ENCODE assay signal across 8 cellular contexts in the genomic region with DNA sequence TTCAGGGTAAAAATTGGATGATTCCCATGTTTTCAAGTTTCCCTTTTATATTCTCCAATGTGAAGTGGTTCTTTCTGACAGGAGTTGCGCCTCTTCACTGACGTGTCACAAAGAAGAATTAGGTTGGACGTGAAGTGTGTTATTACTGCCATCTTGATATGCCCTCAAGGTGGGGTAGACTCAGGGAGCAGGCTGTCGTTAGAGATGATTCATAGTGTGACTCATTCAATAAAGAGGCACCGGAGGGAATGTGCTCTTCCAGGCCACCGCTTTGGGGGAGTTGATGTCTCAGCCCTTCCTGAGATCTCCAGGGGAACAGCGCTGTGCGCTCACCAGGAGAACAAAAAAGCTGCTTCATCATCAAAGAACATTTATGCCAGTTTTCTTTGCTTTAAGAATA. TPM values are rescaled to one million over a fixed set of nuclear protein-coding genes. Genes with fewer than 3 reads are reported as not detected.
DNase-seq lines count a peak whose midpoint lies in the region; ATAC-seq, FAIRE-seq and TF ChIP-seq lines count a peak whose summit lies in the region.

No MANE protein-coding gene starts in this region.

- H3K9ac ChIP-seq in mesendoderm (ENCODE audit: low read length): no peak overlapping the region

- no peak overlapping the region for H3K18ac ChIP-seq in mesendoderm (ENCODE audit: low read length)

- no peak overlapping the region for H3K27ac ChIP-seq in mesendoderm (ENCODE audit: low read depth, low read length)

- H3K9me3 Mint-ChIP-seq in activated naive CD8-positive, alpha-beta T cell treated with anti-CD3 and anti-CD28 coated beads, Interleukin-2, amount 10 ng/mL, durations not matched to agents 7 days and 5 days: no peaks in the 10 kb centered on the region

- no peaks in the 10 kb centered on the region for H3K27me3 ChIP-seq in mesendoderm (ENCODE audit: insufficient read depth, low read length, poor library complexity)

- peak overlapping the region; percentile 13 for H3K27ac Mint-ChIP-seq in activated naive CD8-positive, alpha-beta T cell treated with anti-CD3 and anti-CD28 coated beads, Interleukin-2, amount 10 ng/mL, durations not matched to agents 7 days and 5 days

- FAIRE-seq in D721Med (lab: Jason Lieb, UNC): no peak

- H3K79me1 ChIP-seq in mesendoderm (ENCODE audit: low read length): no peaks in the 10 kb centered on the region

- POLR2A ChIA-PET in activated naive CD8-positive, alpha-beta T cell treated with anti-CD3 and anti-CD28 coated beads, Interleukin-2, amount 10 ng/mL, durations not matched to agents 7 days and 5 days (lab: Charles Lee): interaction anchor here (0.9 kb wide), 1 partner anchor 20 kb away, joined by 3 read pairs; no protein-coding TSS in a partner anchor

- no peak overlapping the region for H3K4me3 ChIP-seq in mesendoderm (ENCODE audit: low read length)

- peak; percentile 66 for DNase-seq in activated CD8-positive, alpha-beta memory T cell treated with anti-CD3 and anti-CD28 coated beads for 24 hours
- DNase-seq in activated CD8-positive, alpha-beta memory T cell treated with anti-CD3 and anti-CD28 coated beads, Interleukin-2, amount 50 U/mL, for 48 hours: no peak
- DNase-seq in NCI-H510A treated with DMSO at 0.1 percent for 48 hours (lab: John Stamatoyannopoulos, UW) (peak; percentile 19), mesendoderm (peak; percentile 75), posterior vena cava (ENCODE audit: low spot score) (no peak), D721Med (ENCODE audit: insufficient read length, low spot score) (no peak)
- DNase-seq in activated naive CD8-positive, alpha-beta T cell treated with anti-CD3 and anti-CD28 coated beads, Interleukin-2, amount 10 ng/mL, durations not matched to agents 7 days and 5 days: no peak

- no CpG with 5 or more reads among the region's 8 CpGs for WGBS in mesendoderm (ENCODE audit: extremely low coverage, insufficient coverage, low lambda C conversion rate)

- no peak for TF ChIP-seq CTCF in D721Med (IDR thresholded peaks at IDR 0.05; ENCODE audit: insufficient read depth, missing control alignments)

- no peak for ATAC-seq in activated naive CD8-positive, alpha-beta T cell treated with anti-CD3 and anti-CD28 coated beads, Interleukin-2, amount 10 ng/mL, durations not matched to agents 7 days and 5 days (ENCODE audit: low read depth)
- ATAC-seq in HG02678 (IDR thresholded peaks at IDR 0.05; ENCODE audit: unreplicated experiment): no peak

- H3K56ac ChIP-seq in mesendoderm (ENCODE audit: low read length): no peak overlapping the region

- no peak overlapping the region for H3K4ac ChIP-seq in mesendoderm (ENCODE audit: low read depth, low read length)

- no peak overlapping the region for H2BK15ac ChIP-seq in mesendoderm (replicated peaks; ENCODE audit: low read depth)

- no peak overlapping the region for H2BK120ac ChIP-seq in mesendoderm (ENCODE audit: low read depth, low read length)

- H3K23ac ChIP-seq in mesendoderm (ENCODE audit: low read length): no peak overlapping the region

- H3K4me1 Mint-ChIP-seq in activated naive CD8-positive, alpha-beta T cell treated with anti-CD3 and anti-CD28 coated beads, Interleukin-2, amount 10 ng/mL, durations not matched to agents 7 days and 5 days: peaks cover 37% of the 10 kb centered on the region

- H3K4me3 Mint-ChIP-seq in activated naive CD8-positive, alpha-beta T cell treated with anti-CD3 and anti-CD28 coated beads, Interleukin-2, amount 10 ng/mL, durations not matched to agents 7 days and 5 days: no peak overlapping the region

- no peaks in the 10 kb centered on the region for H3K79me2 ChIP-seq in mesendoderm (ENCODE audit: control insufficient read depth, insufficient read depth, low read length)

- no peak overlapping the region for H3K4me2 ChIP-seq in mesendoderm (ENCODE audit: low read length)

- H3K4me1 ChIP-seq in mesendoderm (ENCODE audit: control insufficient read depth, low read depth, low read length): no peaks in the 10 kb centered on the region

- no peak overlapping the region for H2AK5ac ChIP-seq in mesendoderm (ENCODE audit: low read length)

- H4K5ac ChIP-seq in mesendoderm (ENCODE audit: low read length): no peak overlapping the region

- no peaks in the 10 kb centered on the region for H3K36me3 ChIP-seq in mesendoderm (ENCODE audit: control insufficient read depth, insufficient read depth, low read length)

- H3K36me3 Mint-ChIP-seq in activated naive CD8-positive, alpha-beta T cell treated with anti-CD3 and anti-CD28 coated beads, Interleukin-2, amount 10 ng/mL, durations not matched to agents 7 days and 5 days: peaks cover 4% of the 10 kb centered on the region

- H2BK5ac ChIP-seq in mesendoderm (ENCODE audit: low read length): no peak overlapping the region

- H4K8ac ChIP-seq in mesendoderm (ENCODE audit: low read depth, low read length): no peak overlapping the region

- H3K27me3 Mint-ChIP-seq in activated naive CD8-positive, alpha-beta T cell treated with anti-CD3 and anti-CD28 coated beads, Interleukin-2, amount 10 ng/mL, durations not matched to agents 7 days and 5 days: no peaks in the 10 kb centered on the region

- intact Hi-C loops in posterior vena cava (cut with DNase I): loop anchor here (2.0 to 10.0 kb wide), 3 partner anchors 50 to 97 kb away; no protein-coding TSS in a partner anchor

RNA-seq across cellular contexts. Expression of a gene that starts 3.6 kb away (rescaled TPM):
- 100 to 1,000 TPM; 114 to 132 TPM for total RNA-seq in activated naive CD8-positive, alpha-beta T cell treated with anti-CD3 and anti-CD28 coated beads, Interleukin-2, amount 10 ng/mL, durations not matched to agents 7 days and 5 days
- 8.0 TPM for polyA plus RNA-seq in mesendoderm (2013, experiment 1 of 2)
- polyA plus RNA-seq in mesendoderm (2013, experiment 2 of 2): 7.0 TPM
- total RNA-seq in posterior vena cava: 10 to 100 TPM; 38.1 to 40.3 TPM

RNA-seq across cellular contexts. Expression of a gene that starts 43.1 kb away (rescaled TPM):
- under 1 TPM in 1 of 2 experiments, not detected in 1; 0.45 TPM for total RNA-seq in activated naive CD8-positive, alpha-beta T cell treated with anti-CD3 and anti-CD28 coated beads, Interleukin-2, amount 10 ng/mL, durations not matched to agents 7 days and 5 days
- polyA plus RNA-seq in mesendoderm (2013, experiment 1 of 2): not detected
- 0.18 TPM for polyA plus RNA-seq in mesendoderm (2013, experiment 2 of 2)
- total RNA-seq in posterior vena cava: not detected

Comparison
In these comparisons a context has a peak if more than half of its experiments do, and no peak if none do; other contexts are left out.
1. DNase-seq: peak in activated CD8-positive, alpha-beta memory T cell treated with anti-CD3 and anti-CD28 coated beads for 24 hours (single experiment), NCI-H510A treated with DMSO at 0.1 percent for 48 hours (single experiment) and mesendoderm (single experiment); none in activated CD8-positive, alpha-beta memory T cell treated with anti-CD3 and anti-CD28 coated beads, Interleukin-2, amount 50 U/mL, for 48 hours (single experiment), activated naive CD8-positive, alpha-beta T cell treated with anti-CD3 and anti-CD28 coated beads, Interleukin-2, amount 10 ng/mL, durations not matched to agents 7 days and 5 days (single experiment), posterior vena cava (single experiment) and D721Med (single experiment).